In genomic region chr17:63442074-63442473, GRCh38 we compare ENCODE assay signal across 18 cellular contexts. TPM values are rescaled to one million over a fixed set of nuclear protein-coding genes. Genes with fewer than 3 reads are reported as not detected.
DNase-seq lines count a peak whose midpoint lies in the region; ATAC-seq, FAIRE-seq and TF ChIP-seq lines count a peak whose summit lies in the region.
"Had no signal": no experiment of that assay in that cellular context is flagged by ENCODE, and none has a peak within 500 bp of the region (broad histone marks: within the 10 kb centered on the region; RNA-seq: fewer than 3 reads in every experiment).

No MANE protein-coding gene starts in this region.

- no peaks in the 10 kb centered on the region for H4K20me1 ChIP-seq in HepG2 (ENCODE audit: insufficient read depth, low read length)

- H3K4me3 ChIP-seq in HepG2 (replicated peaks in 1 of 3; ENCODE audit: insufficient read depth in 1 of 3, low read depth in 2 of 3, low read length in 3 of 3) = no peak overlapping the region
- H3K4me3 ChIP-seq in right lobe of liver = no peak overlapping the region
- H3K4me3 ChIP-seq in WERI-Rb-1 (ENCODE audit: low read depth, low read length) = no peak overlapping the region
- H3K4me3 ChIP-seq in left lung = no peak overlapping the region
- H3K4me3 ChIP-seq in upper lobe of left lung = no peak overlapping the region

- no peak for FAIRE-seq in HepG2 (lab: Jason Lieb, UNC)
- FAIRE-seq: A204.1, GM19239, H54 had no signal

- H3K4me1 ChIP-seq in HepG2 (ENCODE audit: insufficient read depth, low read length) = peaks cover 15% of the 10 kb centered on the region
- H3K4me1 ChIP-seq in right lobe of liver = no peaks in the 10 kb centered on the region
- H3K4me1 ChIP-seq in left lung = peaks cover 5 to 73% of the 10 kb centered on the region in 2 donors
- H3K4me1 ChIP-seq in upper lobe of left lung = peaks cover 55 to 92% (median 62%) of the 10 kb centered on the region in 4 donors

- TF ChIP-seq POLR2A in HepG2 (IDR thresholded peaks at IDR 0.05; ENCODE audit: insufficient read depth in 1 of 2, low read depth in 2 of 2, low read length in 2 of 2) (no peak), right lobe of liver (IDR thresholded peaks at IDR 0.05) (no peak), upper lobe of left lung (IDR thresholded peaks at IDR 0.05) (no peak)

- no peak for TF ChIP-seq RAD21 in HepG2 (CRISPR knock-in tag; IDR thresholded peaks at IDR 0.05)

- CTCF ChIA-PET in HepG2 (lab: Yijun Ruan, JAX; ENCODE audit: low intra/inter-chr PET ratio, low total read pairs) = no interaction called here

- H3K9ac ChIP-seq in HepG2 (ENCODE audit: insufficient read depth, low read depth, low read length) = no peak overlapping the region

- H3K9me3 ChIP-seq in HepG2 (ENCODE audit: low read length) = no peaks in the 10 kb centered on the region
- no peaks in the 10 kb centered on the region for H3K9me3 ChIP-seq in right lobe of liver
- H3K9me3 ChIP-seq in WERI-Rb-1 (ENCODE audit: severe bottlenecking) = no peaks in the 10 kb centered on the region
- no peaks in the 10 kb centered on the region for H3K9me3 ChIP-seq in left lung
- H3K9me3 ChIP-seq in upper lobe of left lung = no peaks in the 10 kb centered on the region

- no peaks in the 10 kb centered on the region for H3K36me3 ChIP-seq in HepG2 (replicated peaks in 1 of 2; ENCODE audit: control insufficient read depth in 1 of 2, insufficient read depth in 2 of 2, low read length in 2 of 2)
- H3K36me3 ChIP-seq in right lobe of liver = no peaks in the 10 kb centered on the region
- no peaks in the 10 kb centered on the region for H3K36me3 ChIP-seq in WERI-Rb-1
- no peaks in the 10 kb centered on the region for H3K36me3 ChIP-seq in left lung
- no peaks in the 10 kb centered on the region for H3K36me3 ChIP-seq in upper lobe of left lung

- no peaks in the 10 kb centered on the region for H3K79me2 ChIP-seq in HepG2 (ENCODE audit: insufficient read depth, low read length)

- TF ChIP-seq CTCF in HepG2 (CRISPR knock-in tag; IDR thresholded peaks at IDR 0.05) (no peak), right lobe of liver (IDR thresholded peaks at IDR 0.05) (no peak), WERI-Rb-1 (IDR thresholded peaks at IDR 0.05; ENCODE audit: low read depth, low read length) (no peak), left lung (IDR thresholded peaks at IDR 0.05) (no peak), upper lobe of left lung (IDR thresholded peaks at IDR 0.05) (no peak)

- H3K27ac ChIP-seq in HepG2 (ENCODE audit: extremely low read length, insufficient read depth, low read length) (no peak overlapping the region), right lobe of liver (no peak overlapping the region), WERI-Rb-1 (peak overlapping the region; percentile 22; the same call in 1 of the 2 replicates), left lung (peak overlapping the region; percentile 17 to 62), upper lobe of left lung (peak overlapping the region; percentile 43 to 97 (median 78))

- H3K27me3 ChIP-seq in HepG2 (ENCODE audit: control insufficient read depth in 1 of 2, insufficient read depth in 2 of 2, low read length in 2 of 2) (peaks cover 1 to 27% of the 10 kb centered on the region in 2 experiments; a peak in 2 of 5 replicates), right lobe of liver (no peaks in the 10 kb centered on the region), WERI-Rb-1 (ENCODE audit: insufficient read depth, low read depth, severe bottlenecking) (no peaks in the 10 kb centered on the region), left lung (peaks cover 0 to 21% of the 10 kb centered on the region in 2 donors), upper lobe of left lung (no peaks in the 10 kb centered on the region)

- ATAC-seq in HepG2 (no peak), right lobe of liver (no peak), left lung (no peak), upper lobe of left lung (ENCODE audit: low FRiP score in 2 of 2) (no peak), HG02763 (IDR thresholded peaks at IDR 0.05; ENCODE audit: unreplicated experiment) (no peak)

- DNase-seq in HepG2 (ENCODE audit: low spot score) (no peak), right lobe of liver (no peak), WERI-Rb-1 (no peak), left lung (peak in 1 of 2 donors; percentile 25), upper lobe of left lung (no peak), SKM-1 treated with dmso at 0.1 percent for 144 hours (lab: John Stamatoyannopoulos, UW; ENCODE audit: unreplicated experiment) (no peak)
- no peak for DNase-seq in effector CD4-positive, alpha-beta T cell
- DNase-seq: C1 segment of cervical spinal cord, DMS53, NCI-H1105 treated with DMSO at 0.1 percent for 48 hours, NCI-H2107, NCI-H226, NCI-H524 treated with DMSO at 0.1 percent for 48 hours had no signal

- in situ Hi-C loops in HepG2 (cut with HindIII; ENCODE audit: extremely low pct_ligation_motif_present, low pct_unique_long_range_greater_than_20kb) = no loop called here

- H2AFZ ChIP-seq in HepG2 (ENCODE audit: low read length) = no peak overlapping the region

- WGBS in HepG2 (ENCODE audit: low lambda C conversion rate) = 56% methylated on average over 7 of the region's 8 CpGs
- WGBS in right lobe of liver (ENCODE audit: insufficient coverage, low coverage, low lambda C conversion rate, missing lambda C conversion rate) = no CpG with 5 or more reads among the region's 8 CpGs
- WGBS in upper lobe of left lung, 2 donors = 75 to 79% methylated on average over 8 of the region's 8 CpGs

- no TSS peak for BruUV-seq in HepG2 (replicated peaks; lab: Mats Ljungman, UMichigan)

- POLR2A ChIA-PET in HepG2 (lab: Yijun Ruan, JAX) = interaction anchor here (0.7 kb wide), 1 partner anchor 180 kb away, joined by 3 read pairs; the partner anchor contains the start of gene MAP3K3

- no peak overlapping the region for H3K4me2 ChIP-seq in HepG2 (ENCODE audit: low read depth, low read length)

- intact Hi-C loops in HepG2 (cut with micrococcal nuclease; ENCODE audit: unreplicated experiment) = no loop called here
- intact Hi-C loops in right lobe of liver (cut with DNase I) = no loop called here
- intact Hi-C loops in left lung (cut with DNase I) = no loop called here

- TF ChIP-seq EP300 in HepG2 (IDR thresholded peaks at IDR 0.05; ENCODE audit: low read depth in 2 of 2, low read length in 2 of 2) = no peak
- TF ChIP-seq EP300 in HepG2 (CRISPR knock-in tag; IDR thresholded peaks at IDR 0.05; ENCODE audit: borderline replicate concordance) = no peak
- TF ChIP-seq EP300 in upper lobe of left lung (IDR thresholded peaks at IDR 0.05) = no peak

RNA-seq across cellular contexts. Expression of gene CYB561, which starts 4.0 kb away (rescaled TPM):
- 3.1 and 6.7 TPM in 2 replicates for total RNA-seq in HepG2 (2016; rRNA removed; fragmentation: Illumina TruSeq; extraction: Trizol)
- total RNA-seq in HepG2 (2016; cell fraction: cytosol; rRNA removed; fragmentation: Illumina TruSeq; extraction: Trizol; ENCODE audit: low read depth) = 2.0 TPM in 2 replicates
- 3.7 and 6.3 TPM in 2 replicates for total RNA-seq in HepG2 (2016; cell fraction: insoluble cytoplasmic fraction; rRNA removed; fragmentation: Illumina TruSeq; extraction: Trizol)
- 5.5 and 6.5 TPM in 2 replicates for total RNA-seq in HepG2 (2016; cell fraction: membrane; rRNA removed; fragmentation: Illumina TruSeq; extraction: Trizol)
- 3.5 and 4.9 TPM in 2 replicates for total RNA-seq in HepG2 (2016; cell fraction: nucleus; rRNA removed; fragmentation: Illumina TruSeq; extraction: Trizol)
- polyA plus RNA-seq in HepG2 (2011; rRNA removed) = 1.5 and 1.6 TPM in 2 replicates
- polyA plus RNA-seq in HepG2 (2011; cell fraction: cytosol; rRNA removed) = 1.1 and 1.3 TPM in 2 replicates
- 2.1 and 2.4 TPM in 2 replicates for polyA plus RNA-seq in HepG2 (2011; cell fraction: nucleus; rRNA removed)
- polyA plus RNA-seq in HepG2 (2012) = 1.1 and 1.3 TPM in 2 replicates
- 1.9 and 2.3 TPM in 2 replicates for polyA plus RNA-seq in HepG2 (2016; cell fraction: cytosol; fragmentation: Illumina TruSeq; extraction: Trizol; ENCODE audit: low read depth)
- 3.5 and 4.0 TPM in 2 replicates for polyA plus RNA-seq in HepG2 (2016; cell fraction: insoluble cytoplasmic fraction; fragmentation: Illumina TruSeq; extraction: Trizol; ENCODE audit: low read depth)
- 4.5 and 4.6 TPM in 2 replicates for polyA plus RNA-seq in HepG2 (2016; cell fraction: membrane; fragmentation: Illumina TruSeq; extraction: Trizol; ENCODE audit: low read depth)
- polyA plus RNA-seq in HepG2 (2016; cell fraction: nucleus; fragmentation: Illumina TruSeq; extraction: Trizol; ENCODE audit: insufficient read depth, low read depth) = 9.1 TPM in 2 replicates
- 10.1 and 69.6 TPM in 2 replicates for polyA minus RNA-seq in HepG2 (2011; rRNA and poly(A)+ RNA removed; ENCODE audit: low replicate concordance)
- polyA minus RNA-seq in HepG2 (2011; cell fraction: cytosol; rRNA and poly(A)+ RNA removed) = 1.1 TPM in 2 replicates
- 1.4 and 2.6 TPM in 2 replicates for polyA minus RNA-seq in HepG2 (2011; cell fraction: nucleus; rRNA and poly(A)+ RNA removed)
- total RNA-seq in right lobe of liver = 10 to 100 TPM in 4 of 6 experiments, 1 to 10 TPM in 2; 7.4 to 21.9 (median 11.4) TPM
- total RNA-seq in left lung = 10 to 100 TPM; 70.7 to 76.4 TPM
- 100 to 1,000 TPM in 1 of 6 donors, 10 to 100 TPM in 5; 53.7 to 124 (median 64.4) TPM for total RNA-seq in upper lobe of left lung

RNA-seq across cellular contexts. Expression of gene ACE, which starts 34.8 kb away (rescaled TPM):
- total RNA-seq in HepG2 (2016; rRNA removed; fragmentation: Illumina TruSeq; extraction: Trizol) = 0.13 TPM in 1 of 2 replicates, not detected in the other
- not detected in 2 replicates for total RNA-seq in HepG2 (2016; cell fraction: cytosol; rRNA removed; fragmentation: Illumina TruSeq; extraction: Trizol; ENCODE audit: low read depth)
- total RNA-seq in HepG2 (2016; cell fraction: insoluble cytoplasmic fraction; rRNA removed; fragmentation: Illumina TruSeq; extraction: Trizol) = 0.15 TPM in 1 of 2 replicates, not detected in the other
- not detected in 2 replicates for total RNA-seq in HepG2 (2016; cell fraction: membrane; rRNA removed; fragmentation: Illumina TruSeq; extraction: Trizol)
- total RNA-seq in HepG2 (2016; cell fraction: nucleus; rRNA removed; fragmentation: Illumina TruSeq; extraction: Trizol) = not detected in 2 replicates
- polyA plus RNA-seq in HepG2 (2011; rRNA removed) = 0.03 and 0.08 TPM in 2 replicates
- 0.05 TPM in 1 of 2 replicates, not detected in the other for polyA plus RNA-seq in HepG2 (2011; cell fraction: cytosol; rRNA removed)
- polyA plus RNA-seq in HepG2 (2011; cell fraction: nucleus; rRNA removed) = 0.09 and 0.11 TPM in 2 replicates
- 0.13 and 0.23 TPM in 2 replicates for polyA plus RNA-seq in HepG2 (2012)
- polyA plus RNA-seq in HepG2 (2016; cell fraction: cytosol; fragmentation: Illumina TruSeq; extraction: Trizol; ENCODE audit: low read depth) = not detected in 2 replicates
- not detected in 2 replicates for polyA plus RNA-seq in HepG2 (2016; cell fraction: insoluble cytoplasmic fraction; fragmentation: Illumina TruSeq; extraction: Trizol; ENCODE audit: low read depth)
- polyA plus RNA-seq in HepG2 (2016; cell fraction: membrane; fragmentation: Illumina TruSeq; extraction: Trizol; ENCODE audit: low read depth) = not detected in 2 replicates
- polyA plus RNA-seq in HepG2 (2016; cell fraction: nucleus; fragmentation: Illumina TruSeq; extraction: Trizol; ENCODE audit: insufficient read depth, low read depth) = 0.56 TPM in 1 of 2 replicates, not detected in the other
- 0.37 TPM in 1 of 2 replicates, not detected in the other for polyA minus RNA-seq in HepG2 (2011; rRNA and poly(A)+ RNA removed; ENCODE audit: low replicate concordance)
- polyA minus RNA-seq in HepG2 (2011; cell fraction: cytosol; rRNA and poly(A)+ RNA removed) = not detected in 2 replicates
- polyA minus RNA-seq in HepG2 (2011; cell fraction: nucleus; rRNA and poly(A)+ RNA removed) = 0.26 TPM in 1 of 2 replicates, not detected in the other
- total RNA-seq in right lobe of liver = 1 to 10 TPM in 5 of 6 experiments, under 1 TPM in 1; 0.75 to 9.4 (median 5.1) TPM
- 10 to 100 TPM; 51.2 to 68.9 TPM for total RNA-seq in left lung
- total RNA-seq in upper lobe of left lung = 10 to 100 TPM; 21.1 to 90.6 (median 65.1) TPM
- total RNA-seq: HT1080 had no signal

Comparison
In these comparisons a context has a peak if more than half of its experiments do, and no peak if none do; other contexts are left out.
1. H3K27ac ChIP-seq: peak in WERI-Rb-1 (single experiment), left lung (2 of 2) and upper lobe of left lung (4 of 4); none in HepG2 (single experiment) and right lobe of liver (0 of 3).